ENCODE assay signal across 7 cellular contexts in the genomic region with DNA sequence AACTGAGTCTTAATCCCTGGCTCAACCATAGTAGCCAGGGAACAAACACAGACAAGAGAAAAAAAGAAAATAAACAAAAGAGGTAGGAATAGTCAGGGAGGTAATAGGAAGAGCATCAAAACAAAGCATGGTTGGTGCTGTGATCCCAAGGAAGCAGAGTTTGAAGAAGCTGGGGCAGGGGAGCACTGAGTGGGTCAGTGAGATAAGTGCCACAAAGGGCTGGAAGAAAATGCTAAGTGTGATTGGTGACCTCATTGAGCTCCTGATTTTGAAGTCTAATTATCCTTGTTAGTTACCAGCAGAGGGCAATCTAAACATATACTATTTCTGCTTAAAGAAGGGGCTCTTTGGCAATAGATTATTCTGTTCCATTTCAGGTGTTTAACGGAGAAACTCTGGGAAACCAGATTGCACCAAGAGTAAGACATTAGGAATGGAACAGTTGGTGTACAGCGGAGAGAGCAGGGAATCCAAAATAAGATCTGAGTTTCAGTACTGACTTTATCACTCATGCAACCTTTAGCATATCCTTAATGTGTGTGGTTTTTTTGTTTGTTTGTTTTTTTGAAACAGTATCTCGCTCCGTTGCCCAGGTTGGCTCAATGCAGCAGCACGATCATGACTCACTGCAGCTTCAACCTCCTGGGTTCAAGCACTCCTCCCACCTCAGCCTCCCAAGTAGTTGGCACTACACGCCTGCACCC. TPM values are rescaled to one million over a fixed set of nuclear protein-coding genes. Genes with fewer than 3 reads are reported as not detected.
DNase-seq lines count a peak whose midpoint lies in the region; ATAC-seq, FAIRE-seq and TF ChIP-seq lines count a peak whose summit lies in the region.

No MANE protein-coding gene starts in this region.

- POLR2A ChIA-PET in K562 (lab: Yijun Ruan, JAX) = interaction anchor here (0.6 to 1.0 kb wide), 13 partner anchors 21 to 366 kb away, joined by 3 to 6 read pairs (median 3); no protein-coding TSS in a partner anchor

- TF ChIP-seq POLR2A in K562 (conservative IDR thresholded peaks at IDR 0.05) = no peak

- H3K27me3 ChIP-seq in GM06990 (replicated peaks; ENCODE audit: control insufficient read depth, insufficient read depth, low read length) (no peaks in the 10 kb centered on the region), K562 (ENCODE audit: control insufficient read depth in 2 of 2, insufficient read depth in 2 of 2, low read length in 2 of 2) (no peaks in the 10 kb centered on the region)

- TF ChIP-seq CTCF in GM06990 (IDR thresholded peaks at IDR 0.05; ENCODE audit: insufficient read depth, low read length, poor library complexity, severe bottlenecking) (peak; percentile 44), K562 (IDR thresholded peaks at IDR 0.05 in 2 of 3, conservative IDR thresholded peaks at IDR 0.05 in 1 of 3; ENCODE audit: insufficient read depth in 2 of 3, low read depth in 1 of 3, low read length in 3 of 3) (peak; percentile 45 to 80 (median 67); a peak in 5 of 6 replicates)

- 57% methylated on average over 6 of the region's 6 CpGs for WGBS in K562 (ENCODE audit: insufficient coverage, low coverage, missing lambda C conversion rate)

- in situ Hi-C loops in K562 (cut with MboI) = loop anchor here (5.0 kb wide), 2 partner anchors 260 to 285 kb away; no protein-coding TSS in a partner anchor

- H3K9me3 ChIP-seq in K562 (replicated peaks; ENCODE audit: control insufficient read depth, insufficient read depth, low read depth, low read length) = no peaks in the 10 kb centered on the region

- no peak overlapping the region for H2AFZ ChIP-seq in K562 (ENCODE audit: low read depth, low read length)

- H3K4me1 ChIP-seq in K562 (replicated peaks in 1 of 2; ENCODE audit: control insufficient read depth in 2 of 2, insufficient read depth in 2 of 2, low read length in 2 of 2) = peaks cover 0 to 3% of the 10 kb centered on the region in 2 experiments; a peak in 1 of 5 replicates

- H3K9ac ChIP-seq in K562 (ENCODE audit: insufficient read depth in 1 of 2, low read depth in 2 of 2, low read length in 2 of 2) = no peak overlapping the region

- DNase-seq in GM06990 (ENCODE audit: extremely low read depth, insufficient read length) = no peak
- peak; percentile 69 to 90 for DNase-seq in NCI-H526 (lab: John Stamatoyannopoulos, UW)
- DNase-seq in K562 (ENCODE audit: extremely low read depth in 1 of 4, low spot score in 3 of 4) = peak; percentile 52 to 76 (median 68)
- DNase-seq in iris pigment epithelial cell (ENCODE audit: low read depth) = peak; percentile 52
- peak; percentile 43 for DNase-seq in urothelium cell line (ENCODE audit: low spot score)
- DNase-seq in activated CD8-positive, alpha-beta memory T cell treated with anti-CD3 and anti-CD28 coated beads for 24 hours = no peak

- no peak for TF ChIP-seq EP300 in K562 (IDR thresholded peaks at IDR 0.05; ENCODE audit: low read length)

- no TSS peak for BruUV-seq in K562 (replicated peaks; lab: Mats Ljungman, UMichigan)

- no peaks in the 10 kb centered on the region for H3K9me1 ChIP-seq in K562 (ENCODE audit: control insufficient read depth, insufficient read depth, low read length)

- TF ChIP-seq RAD21 in K562 (CRISPR knock-in tag; conservative IDR thresholded peaks at IDR 0.05 in 1 of 2, IDR thresholded peaks at IDR 0.05 in 1 of 2) = peak; percentile 85 to 91

- CTCF ChIA-PET in K562 (lab: Yijun Ruan, JAX; ENCODE audit: low intra/inter-chr PET ratio) = interaction anchor here (0.9 to 1.7 kb wide), 7 partner anchors 261 to 543 kb away, joined by 3 to 14 read pairs (median 8); no protein-coding TSS in a partner anchor

- no peaks in the 10 kb centered on the region; the same call in none of the 2 replicates for H3K36me3 ChIP-seq in GM06990 (ENCODE audit: control insufficient read depth, insufficient read depth, low read length)
- H3K36me3 ChIP-seq in K562 (ENCODE audit: control insufficient read depth, insufficient read depth, low read length) = peaks cover 55% of the 10 kb centered on the region

- H3K79me2 ChIP-seq in K562 (ENCODE audit: control insufficient read depth, insufficient read depth, low read length) = no peaks in the 10 kb centered on the region

- H4K20me1 ChIP-seq in K562 (replicated peaks; ENCODE audit: control insufficient read depth, insufficient read depth, low read length) = no peaks in the 10 kb centered on the region

- no peak overlapping the region for H3K27ac ChIP-seq in K562 (ENCODE audit: extremely low read depth, low read depth, low read length)

- ATAC-seq in HG03159 (IDR thresholded peaks at IDR 0.05; ENCODE audit: unreplicated experiment) (peak; percentile 67), K562 (peak; percentile 97)

- H3K4me3 ChIP-seq in GM06990 (replicated peaks; ENCODE audit: low read depth, low read length) (no peak overlapping the region), K562 (no peak overlapping the region)

- intact Hi-C loops in K562 (cut with micrococcal nuclease) = loop anchor here (1.0 to 2.0 kb wide), 4 partner anchors 156 to 284 kb away; no protein-coding TSS in a partner anchor

- H3K4me2 ChIP-seq in K562 (ENCODE audit: insufficient read depth, low read length) = no peak overlapping the region

- peak; percentile 89 for FAIRE-seq in K562 (lab: Jason Lieb, UNC)
- FAIRE-seq in urothelium cell line (lab: Jason Lieb, UNC) = no peak

TF ChIP-seq in K562, 482 proteins besides CTCF, POLR2A, EP300 and RAD21 (continues in another document):
- TF ChIP-seq JUN (IDR thresholded peaks at IDR 0.05; ENCODE audit: borderline replicate concordance, low read depth, low read length) = 0 out of 2 replicates have a peak, but pooled peaks have one; percentile 47
- no peak for TF ChIP-seq JUN (CRISPR knock-in tag; IDR thresholded peaks at IDR 0.05; ENCODE audit: borderline replicate concordance)
- peak; percentile 91 for TF ChIP-seq ATF7 (IDR thresholded peaks at IDR 0.05)
- TF ChIP-seq KDM1A (IDR thresholded peaks at IDR 0.05) = peak in 1 of 2 experiments; percentile 32; a peak in 1 of 4 replicates
- TF ChIP-seq SMARCA4 (IDR thresholded peaks at IDR 0.05) = 0 out of 2 replicates have a peak, but pooled peaks have one; percentile 20
- TF ChIP-seq ATF3 (IDR thresholded peaks at IDR 0.05) = peak; percentile 85
- TF ChIP-seq ATF3 (CRISPR knock-in tag; conservative IDR thresholded peaks at IDR 0.05) = 0 out of 2 replicates have a peak, but pooled peaks have one; percentile 58
- TF ChIP-seq KLF16 (IDR thresholded peaks at IDR 0.05) = 0 out of 2 replicates have a peak, but pooled peaks have one; percentile 3
- no peak for TF ChIP-seq NR1H2 (CRISPR knock-in tag; IDR thresholded peaks at IDR 0.05)
- peak; percentile 47; the same call in 1 of the 2 replicates for TF ChIP-seq TAL1 (IDR thresholded peaks at IDR 0.05)
- no peak for TF ChIP-seq RFX5 (IDR thresholded peaks at IDR 0.05; ENCODE audit: low read depth, low read length)
- 0 out of 2 replicates have a peak, but pooled peaks have one; percentile 20 for TF ChIP-seq ZNF175 (CRISPR knock-in tag; IDR thresholded peaks at IDR 0.05; ENCODE audit: low read depth)
- no peak for TF ChIP-seq SMARCA5 (IDR thresholded peaks at IDR 0.05)
- no peak for TF ChIP-seq THAP12 (CRISPR knock-in tag; IDR thresholded peaks at IDR 0.05)
- peak; percentile 79; the same call in 1 of the 2 replicates for TF ChIP-seq ZNF263 (CRISPR knock-in tag; IDR thresholded peaks at IDR 0.05; ENCODE audit: borderline replicate concordance)

RNA-seq across cellular contexts. Expression of gene KIAA1614, which starts 30.7 kb away (rescaled TPM):
- total RNA-seq in K562 (2011; cell fraction: chromatin; rRNA removed; ENCODE audit: low replicate concordance) = 0.35 and 0.56 TPM in 2 replicates
- 0.17 and 0.39 TPM in 2 replicates for total RNA-seq in K562 (2011; cell fraction: nucleolus; rRNA removed)
- total RNA-seq in K562 (2011; cell fraction: nucleoplasm; rRNA removed) = 0.15 and 0.37 TPM in 2 replicates
- total RNA-seq in K562 (2014; rRNA removed) = 0.29 and 1.1 TPM in 2 replicates
- total RNA-seq in K562 (2014; rRNA removed; fragmentation: Illumina TruSeq; extraction: Trizol) = 0.03 and 0.04 TPM in 2 replicates
- 0.14 and 0.57 TPM in 2 replicates for total RNA-seq in K562 (2015; rRNA removed; fragmentation: Illumina TruSeq; extraction: Trizol)
- total RNA-seq in K562 (2021) = 0.16 and 0.36 TPM in 2 replicates
- polyA plus RNA-seq in K562 (2011; rRNA removed) = 0.01 and 0.11 TPM in 2 replicates
- 0.01 and 0.03 TPM in 2 replicates for polyA plus RNA-seq in K562 (2011; cell fraction: cytosol; rRNA removed)
- polyA plus RNA-seq in K562 (2011; cell fraction: nucleus; rRNA removed) = 0.13 and 0.20 TPM in 2 replicates
- 0.51 and 0.85 TPM in 2 replicates for polyA plus RNA-seq in K562 (2012)
- polyA plus RNA-seq in K562 (2014; fragmentation: Illumina TruSeq; extraction: Trizol) = 0.07 and 0.15 TPM in 2 replicates
- under 1 TPM in 1 of 2 experiments, not detected in 1; 0.18 TPM for polyA plus RNA-seq in K562 (2014; fragmentation: Nextera tagmentation; extraction: Ambion mirVana)
- 0.17 and 0.36 TPM in 2 replicates for polyA plus RNA-seq in K562 (2014; rRNA removed)
- 0.04 and 0.06 TPM in 2 replicates for polyA minus RNA-seq in K562 (2011; rRNA and poly(A)+ RNA removed)
- polyA minus RNA-seq in K562 (2011; cell fraction: cytosol; rRNA and poly(A)+ RNA removed) = not detected in 2 replicates
- 0.11 and 0.13 TPM in 2 replicates for polyA minus RNA-seq in K562 (2011; cell fraction: nucleus; rRNA and poly(A)+ RNA removed)

Comparison
In these comparisons a context has a peak if more than half of its experiments do, and no peak if none do; other contexts are left out.
1. DNase-seq: peak in NCI-H526 (2 of 2), K562 (4 of 4), iris pigment epithelial cell (single experiment) and urothelium cell line (single experiment); none in GM06990 (single experiment) and activated CD8-positive, alpha-beta memory T cell treated with anti-CD3 and anti-CD28 coated beads for 24 hours (single experiment).